ENCODE assay signal across 8 cellular contexts in the genomic region with DNA sequence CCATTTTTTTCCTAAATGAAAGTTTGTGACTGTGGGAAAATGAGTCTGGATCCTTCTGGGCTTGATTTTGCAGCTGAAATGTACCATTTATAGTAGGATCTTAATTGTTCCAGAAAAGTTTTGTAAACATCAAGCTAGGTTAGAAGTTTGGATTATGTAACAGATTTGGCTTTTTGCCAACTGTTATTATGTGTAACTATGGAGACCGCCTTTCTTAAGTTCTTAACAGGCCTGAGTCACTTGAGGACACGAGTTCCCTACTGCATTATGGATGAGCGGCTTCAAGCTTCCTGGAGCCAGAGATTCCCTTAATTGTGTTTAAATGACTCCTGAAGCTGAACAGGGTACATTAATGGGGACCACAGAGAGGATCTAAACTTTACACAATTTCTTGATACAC. TPM values are rescaled to one million over a fixed set of nuclear protein-coding genes. Genes with fewer than 3 reads are reported as not detected.
A peak's percentile ranks its signal among the peaks of the same experiment; 100 is the strongest.
DNase-seq lines count a peak whose midpoint lies in the region; ATAC-seq and TF ChIP-seq lines count a peak whose summit lies in the region.

No MANE protein-coding gene starts in this region.

- TF ChIP-seq POLR2A in body of pancreas (IDR thresholded peaks at IDR 0.05), result peak in 1 of 3 donors; percentile 12
- TF ChIP-seq POLR2A in tibial nerve (IDR thresholded peaks at IDR 0.05), result no peak
- TF ChIP-seq POLR2A in vagina (IDR thresholded peaks at IDR 0.05), result no peak

- peak overlapping the region; percentile 93 for H3K27ac Mint-ChIP-seq in type B pancreatic cell

- DNase-seq in DMS79 treated with DMSO at 0.1 percent for 48 hours (lab: John Stamatoyannopoulos, UW) (peak; percentile 98), NCI-H2107 treated with DMSO at 0.1 percent for 48 hours (lab: John Stamatoyannopoulos, UW; ENCODE audit: unreplicated experiment) (peak; percentile 43), body of pancreas (peak; percentile 43 to 80 (median 58)), kidney tubule cell (ENCODE audit: low spot score) (peak; percentile 94), type B pancreatic cell (ENCODE audit: extremely low spot score, unreplicated experiment) (no peak), colonic mucosa (no peak), tibial nerve (ENCODE audit: low spot score in 2 of 2) (no peak), vagina (ENCODE audit: extremely low spot score in 2 of 2) (no peak)

- H3K9ac ChIP-seq in colonic mucosa (ENCODE audit: low read depth in 2 of 2, low read length in 2 of 2), result peak overlapping the region in 1 of 2 donors; percentile 46

- H3K36me3 Mint-ChIP-seq in type B pancreatic cell, result peaks cover 27% of the 10 kb centered on the region

- peak overlapping the region; percentile 71 for H3K4me3 Mint-ChIP-seq in type B pancreatic cell

- H3K4me3 ChIP-seq in body of pancreas (no peak overlapping the region), colonic mucosa (no peak overlapping the region), tibial nerve (no peak overlapping the region), vagina (no peak overlapping the region)

- WGBS in body of pancreas, 2 donors, result 21 to 28% methylated on average over 3 of the region's 3 CpGs
- 15 to 22% methylated on average over 3 of the region's 3 CpGs for WGBS in tibial nerve, 2 donors

- peak overlapping the region in 1 of 4 donors; percentile 60 for H3K27ac ChIP-seq in body of pancreas
- H3K27ac ChIP-seq in colonic mucosa, result no peak overlapping the region
- no peak overlapping the region for H3K27ac ChIP-seq in tibial nerve
- no peak overlapping the region for H3K27ac ChIP-seq in vagina

- H3K27me3 ChIP-seq in body of pancreas (no peaks in the 10 kb centered on the region), colonic mucosa (no peaks in the 10 kb centered on the region), tibial nerve (no peaks in the 10 kb centered on the region), vagina (no peaks in the 10 kb centered on the region)

- H3K9me3 ChIP-seq in body of pancreas (no peaks in the 10 kb centered on the region), colonic mucosa (no peaks in the 10 kb centered on the region), tibial nerve (peaks cover 0 to 4% (median 0%) of the 10 kb centered on the region in 4 donors), vagina (no peaks in the 10 kb centered on the region)

- no peaks in the 10 kb centered on the region for H3K27me3 Mint-ChIP-seq in type B pancreatic cell

- no peak for TF ChIP-seq CTCF in body of pancreas (IDR thresholded peaks at IDR 0.05)
- TF ChIP-seq CTCF in type B pancreatic cell (conservative IDR thresholded peaks at IDR 0.05), result no peak
- TF ChIP-seq CTCF in colonic mucosa (IDR thresholded peaks at IDR 0.05), result no peak
- no peak for TF ChIP-seq CTCF in tibial nerve (IDR thresholded peaks at IDR 0.05)
- no peak for TF ChIP-seq CTCF in vagina (IDR thresholded peaks at IDR 0.05)

- intact Hi-C loops in body of pancreas (cut with DNase I) (no loop called here), colonic mucosa (cut with DNase I) (no loop called here), vagina (cut with DNase I) (no loop called here)

- H3K36me3 ChIP-seq in body of pancreas (replicated peaks in 1 of 2; ENCODE audit: insufficient read depth in 1 of 2, low read depth in 2 of 2), result no peaks in the 10 kb centered on the region
- H3K36me3 ChIP-seq in colonic mucosa, result no peaks in the 10 kb centered on the region
- H3K36me3 ChIP-seq in tibial nerve, result peaks cover 0 to 35% (median 0%) of the 10 kb centered on the region in 3 donors
- H3K36me3 ChIP-seq in vagina, result no peaks in the 10 kb centered on the region

- peak in 1 of 2 donors; percentile 50 for TF ChIP-seq EP300 in tibial nerve (IDR thresholded peaks at IDR 0.05)

- H3K9me3 Mint-ChIP-seq in type B pancreatic cell, result no peaks in the 10 kb centered on the region

- peaks cover 23% of the 10 kb centered on the region for H3K4me1 Mint-ChIP-seq in type B pancreatic cell (ENCODE audit: unreplicated experiment)

- peaks cover 15% of the 10 kb centered on the region for H3K4me1 ChIP-seq in body of pancreas
- H3K4me1 ChIP-seq in colonic mucosa, result no peaks in the 10 kb centered on the region
- H3K4me1 ChIP-seq in tibial nerve, result peaks cover 0 to 17% (median 0%) of the 10 kb centered on the region in 4 donors
- H3K4me1 ChIP-seq in vagina, result peaks cover 13% of the 10 kb centered on the region

- ATAC-seq in body of pancreas, result peak; percentile 96

RNA-seq across cellular contexts. Expression of a gene that starts 22.2 kb away (rescaled TPM):
- 1 to 10 TPM; 1.0 to 2.0 TPM for total RNA-seq in body of pancreas
- total RNA-seq in type B pancreatic cell (ENCODE audit: low replicate concordance), result 5.8 and 7.6 TPM in 2 replicates
- total RNA-seq in colonic mucosa, result 1 to 10 TPM; 5.0 to 8.4 TPM
- 10 to 100 TPM in 1 of 4 donors, 1 to 10 TPM in 3; 5.4 to 10.2 (median 6.8) TPM for total RNA-seq in tibial nerve
- total RNA-seq in vagina, result 6.4 TPM

RNA-seq across cellular contexts. Expression of a gene that starts 27.3 kb away (rescaled TPM):
- total RNA-seq in body of pancreas (10 to 100 TPM in 1 of 2 donors, 1 to 10 TPM in 1; 7.3 to 12.5 TPM), type B pancreatic cell (ENCODE audit: low replicate concordance) (18.4 and 26.0 TPM in 2 replicates), colonic mucosa (10 to 100 TPM in 1 of 2 donors, 1 to 10 TPM in 1; 5.1 to 18.1 TPM), tibial nerve (10 to 100 TPM; 11.8 to 22.8 (median 16.3) TPM), vagina (12.0 TPM)

Comparison
In these comparisons a context has a peak if more than half of its experiments do, and no peak if none do; other contexts are left out.
1. DNase-seq: peak in DMS79 treated with DMSO at 0.1 percent for 48 hours (single experiment), NCI-H2107 treated with DMSO at 0.1 percent for 48 hours (single experiment), body of pancreas (4 of 4) and kidney tubule cell (single experiment); none in type B pancreatic cell (single experiment), colonic mucosa (single experiment), tibial nerve (0 of 2) and vagina (0 of 2).